Comparison of ENCODE assay signal across 1 cellular context in the genomic region with DNA sequence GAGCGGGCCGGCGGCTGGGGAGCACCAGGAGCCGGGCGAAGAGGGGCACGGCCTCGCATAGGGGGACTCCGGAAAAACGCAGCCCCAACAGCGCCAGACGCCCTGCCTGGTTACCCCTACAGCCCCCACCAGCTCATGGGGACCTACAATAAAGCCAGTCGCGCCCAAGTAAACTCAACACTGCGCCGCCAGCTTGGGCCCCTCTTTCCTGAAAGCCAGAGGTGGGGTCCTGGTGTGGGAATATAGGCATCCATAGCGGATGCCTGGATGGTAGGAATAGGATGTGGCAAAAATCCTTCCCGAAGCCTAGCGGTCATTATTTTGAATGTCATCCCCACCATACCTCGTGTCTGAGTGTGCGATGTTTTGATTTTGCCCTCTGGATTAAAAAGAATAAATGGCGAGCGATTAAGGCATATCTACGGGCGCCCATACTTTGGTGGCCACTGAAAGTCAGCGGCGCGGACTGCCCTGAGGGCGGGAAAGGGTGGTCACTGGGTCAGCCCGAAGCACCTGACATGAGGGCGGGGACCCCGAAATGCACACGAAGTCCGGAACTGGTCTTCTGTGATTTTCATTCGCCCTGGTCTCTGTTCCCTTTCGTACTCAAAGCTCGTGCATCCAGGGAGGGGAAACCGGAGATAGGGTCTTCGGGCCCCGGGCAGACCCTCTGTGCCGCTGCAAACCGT.
A peak's percentile ranks its signal among the peaks of the same experiment; 100 is the strongest.
TF ChIP-seq lines count a peak whose summit lies in the region.

A gene with protein sequence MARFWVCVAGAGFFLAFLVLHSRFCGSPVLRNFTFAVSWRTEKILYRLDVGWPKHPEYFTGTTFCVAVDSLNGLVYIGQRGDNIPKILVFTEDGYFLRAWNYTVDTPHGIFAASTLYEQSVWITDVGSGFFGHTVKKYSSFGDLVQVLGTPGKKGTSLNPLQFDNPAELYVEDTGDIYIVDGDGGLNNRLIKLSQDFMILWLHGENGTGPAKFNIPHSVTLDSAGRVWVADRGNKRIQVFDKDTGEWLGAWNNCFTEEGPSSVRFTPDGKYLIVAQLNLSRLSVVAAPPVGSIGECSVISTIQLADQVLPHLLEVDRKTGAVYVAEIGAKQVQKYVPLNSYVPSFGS (plus strand): TSS at position 577 of the 689 bp plus-strand sequence. CDS start 184 bp downstream, outside the sequence.
A gene (minus strand): TSS at position 210 of the 689 bp plus-strand sequence. CDS start 847 bp downstream, outside the sequence.

TF ChIP-seq in WTC11, 78 proteins besides CTCF, POLR2A, EP300 and RAD21 (continued from another document and continues in another):
- TF ChIP-seq, protein P1, sequence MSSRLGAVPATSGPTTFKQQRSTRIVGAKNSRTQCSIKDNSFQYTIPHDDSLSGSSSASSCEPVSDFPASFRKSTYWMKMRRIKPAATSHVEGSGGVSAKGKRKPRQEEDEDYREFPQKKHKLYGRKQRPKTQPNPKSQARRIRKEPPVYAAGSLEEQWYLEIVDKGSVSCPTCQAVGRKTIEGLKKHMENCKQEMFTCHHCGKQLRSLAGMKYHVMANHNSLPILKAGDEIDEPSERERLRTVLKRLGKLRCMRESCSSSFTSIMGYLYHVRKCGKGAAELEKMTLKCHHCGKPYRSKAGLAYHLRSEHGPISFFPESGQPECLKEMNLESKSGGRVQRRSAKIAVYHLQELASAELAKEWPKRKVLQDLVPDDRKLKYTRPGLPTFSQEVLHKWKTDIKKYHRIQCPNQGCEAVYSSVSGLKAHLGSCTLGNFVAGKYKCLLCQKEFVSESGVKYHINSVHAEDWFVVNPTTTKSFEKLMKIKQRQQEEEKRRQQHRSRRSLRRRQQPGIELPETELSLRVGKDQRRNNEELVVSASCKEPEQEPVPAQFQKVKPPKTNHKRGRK (CRISPR knock-in tag; IDR thresholded peaks at IDR 0.05; ENCODE audit: borderline replicate concordance): no peak
- TF ChIP-seq ESRRA (CRISPR knock-in tag; IDR thresholded peaks at IDR 0.05; ENCODE audit: borderline replicate concordance): no peak
- TF ChIP-seq, protein P2, sequence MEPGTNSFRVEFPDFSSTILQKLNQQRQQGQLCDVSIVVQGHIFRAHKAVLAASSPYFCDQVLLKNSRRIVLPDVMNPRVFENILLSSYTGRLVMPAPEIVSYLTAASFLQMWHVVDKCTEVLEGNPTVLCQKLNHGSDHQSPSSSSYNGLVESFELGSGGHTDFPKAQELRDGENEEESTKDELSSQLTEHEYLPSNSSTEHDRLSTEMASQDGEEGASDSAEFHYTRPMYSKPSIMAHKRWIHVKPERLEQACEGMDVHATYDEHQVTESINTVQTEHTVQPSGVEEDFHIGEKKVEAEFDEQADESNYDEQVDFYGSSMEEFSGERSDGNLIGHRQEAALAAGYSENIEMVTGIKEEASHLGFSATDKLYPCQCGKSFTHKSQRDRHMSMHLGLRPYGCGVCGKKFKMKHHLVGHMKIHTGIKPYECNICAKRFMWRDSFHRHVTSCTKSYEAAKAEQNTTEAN (CRISPR knock-in tag; IDR thresholded peaks at IDR 0.05): no peak; the same call in 1 of the 2 replicates
- TF ChIP-seq ZNF317 (CRISPR knock-in tag; IDR thresholded peaks at IDR 0.05; ENCODE audit: borderline replicate concordance, low read depth): no peak
- TF ChIP-seq JUN (CRISPR knock-in tag; IDR thresholded peaks at IDR 0.05): peak; percentile 77; the same call in 1 of the 2 replicates
- TF ChIP-seq, protein P3, sequence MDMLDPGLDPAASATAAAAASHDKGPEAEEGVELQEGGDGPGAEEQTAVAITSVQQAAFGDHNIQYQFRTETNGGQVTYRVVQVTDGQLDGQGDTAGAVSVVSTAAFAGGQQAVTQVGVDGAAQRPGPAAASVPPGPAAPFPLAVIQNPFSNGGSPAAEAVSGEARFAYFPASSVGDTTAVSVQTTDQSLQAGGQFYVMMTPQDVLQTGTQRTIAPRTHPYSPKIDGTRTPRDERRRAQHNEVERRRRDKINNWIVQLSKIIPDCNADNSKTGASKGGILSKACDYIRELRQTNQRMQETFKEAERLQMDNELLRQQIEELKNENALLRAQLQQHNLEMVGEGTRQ (CRISPR knock-in tag; IDR thresholded peaks at IDR 0.05): peak; percentile 74
- TF ChIP-seq, protein P4, sequence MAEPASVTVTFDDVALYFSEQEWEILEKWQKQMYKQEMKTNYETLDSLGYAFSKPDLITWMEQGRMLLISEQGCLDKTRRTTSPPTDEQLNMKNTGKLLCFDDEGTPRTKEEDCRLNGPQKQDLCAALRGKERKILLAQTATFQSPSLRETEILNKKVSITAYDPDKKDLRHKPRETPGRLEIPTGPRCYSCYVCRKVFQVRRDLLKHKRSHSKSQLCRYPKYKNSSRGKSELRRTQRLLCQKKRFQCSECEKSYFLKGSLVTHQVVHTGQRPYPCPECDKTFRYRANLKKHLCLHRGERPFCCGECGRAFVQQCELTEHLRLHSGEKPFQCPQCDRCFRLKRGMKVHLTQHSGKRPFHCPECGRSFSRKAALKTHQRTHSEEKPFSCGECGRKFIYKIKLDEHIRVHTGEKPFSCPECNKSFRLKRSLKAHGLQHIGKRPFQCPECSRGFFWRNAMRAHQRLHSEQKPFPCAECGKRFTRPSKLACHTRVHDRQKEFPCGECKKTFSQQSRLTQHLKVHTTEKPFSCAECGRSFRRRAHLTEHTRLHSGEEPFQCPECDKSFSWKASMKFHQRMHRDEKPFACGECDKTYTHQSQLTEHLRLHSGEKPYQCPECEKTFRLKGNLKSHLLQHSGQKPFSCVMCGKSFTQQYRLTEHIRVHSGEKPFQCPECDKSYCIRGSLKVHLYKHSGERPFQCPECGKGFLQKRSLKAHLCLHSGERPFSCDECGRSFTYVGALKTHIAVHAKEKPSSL (CRISPR knock-in tag; conservative IDR thresholded peaks at IDR 0.05): no peak; the same call in 1 of the 2 replicates
- no peak for TF ChIP-seq GRHL2 (CRISPR knock-in tag; IDR thresholded peaks at IDR 0.05; ENCODE audit: insufficient replicate concordance, severe bottlenecking)
- peak; percentile 51; the same call in 1 of the 2 replicates for TF ChIP-seq GABPB1 (CRISPR knock-in tag; IDR thresholded peaks at IDR 0.05)
- TF ChIP-seq, protein P5, sequence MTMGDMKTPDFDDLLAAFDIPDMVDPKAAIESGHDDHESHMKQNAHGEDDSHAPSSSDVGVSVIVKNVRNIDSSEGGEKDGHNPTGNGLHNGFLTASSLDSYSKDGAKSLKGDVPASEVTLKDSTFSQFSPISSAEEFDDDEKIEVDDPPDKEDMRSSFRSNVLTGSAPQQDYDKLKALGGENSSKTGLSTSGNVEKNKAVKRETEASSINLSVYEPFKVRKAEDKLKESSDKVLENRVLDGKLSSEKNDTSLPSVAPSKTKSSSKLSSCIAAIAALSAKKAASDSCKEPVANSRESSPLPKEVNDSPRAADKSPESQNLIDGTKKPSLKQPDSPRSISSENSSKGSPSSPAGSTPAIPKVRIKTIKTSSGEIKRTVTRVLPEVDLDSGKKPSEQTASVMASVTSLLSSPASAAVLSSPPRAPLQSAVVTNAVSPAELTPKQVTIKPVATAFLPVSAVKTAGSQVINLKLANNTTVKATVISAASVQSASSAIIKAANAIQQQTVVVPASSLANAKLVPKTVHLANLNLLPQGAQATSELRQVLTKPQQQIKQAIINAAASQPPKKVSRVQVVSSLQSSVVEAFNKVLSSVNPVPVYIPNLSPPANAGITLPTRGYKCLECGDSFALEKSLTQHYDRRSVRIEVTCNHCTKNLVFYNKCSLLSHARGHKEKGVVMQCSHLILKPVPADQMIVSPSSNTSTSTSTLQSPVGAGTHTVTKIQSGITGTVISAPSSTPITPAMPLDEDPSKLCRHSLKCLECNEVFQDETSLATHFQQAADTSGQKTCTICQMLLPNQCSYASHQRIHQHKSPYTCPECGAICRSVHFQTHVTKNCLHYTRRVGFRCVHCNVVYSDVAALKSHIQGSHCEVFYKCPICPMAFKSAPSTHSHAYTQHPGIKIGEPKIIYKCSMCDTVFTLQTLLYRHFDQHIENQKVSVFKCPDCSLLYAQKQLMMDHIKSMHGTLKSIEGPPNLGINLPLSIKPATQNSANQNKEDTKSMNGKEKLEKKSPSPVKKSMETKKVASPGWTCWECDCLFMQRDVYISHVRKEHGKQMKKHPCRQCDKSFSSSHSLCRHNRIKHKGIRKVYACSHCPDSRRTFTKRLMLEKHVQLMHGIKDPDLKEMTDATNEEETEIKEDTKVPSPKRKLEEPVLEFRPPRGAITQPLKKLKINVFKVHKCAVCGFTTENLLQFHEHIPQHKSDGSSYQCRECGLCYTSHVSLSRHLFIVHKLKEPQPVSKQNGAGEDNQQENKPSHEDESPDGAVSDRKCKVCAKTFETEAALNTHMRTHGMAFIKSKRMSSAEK (CRISPR knock-in tag; IDR thresholded peaks at IDR 0.05; ENCODE audit: borderline replicate concordance): no peak; the same call in 1 of the 2 replicates
- no peak for TF ChIP-seq NR3C1 (CRISPR knock-in tag; conservative IDR thresholded peaks at IDR 0.05; ENCODE audit: low read depth)
- no peak for TF ChIP-seq ETV6 (CRISPR knock-in tag; IDR thresholded peaks at IDR 0.05)
- TF ChIP-seq MXD4 (CRISPR knock-in tag; IDR thresholded peaks at IDR 0.05; ENCODE audit: borderline replicate concordance): no peak
- TF ChIP-seq, protein P6, sequence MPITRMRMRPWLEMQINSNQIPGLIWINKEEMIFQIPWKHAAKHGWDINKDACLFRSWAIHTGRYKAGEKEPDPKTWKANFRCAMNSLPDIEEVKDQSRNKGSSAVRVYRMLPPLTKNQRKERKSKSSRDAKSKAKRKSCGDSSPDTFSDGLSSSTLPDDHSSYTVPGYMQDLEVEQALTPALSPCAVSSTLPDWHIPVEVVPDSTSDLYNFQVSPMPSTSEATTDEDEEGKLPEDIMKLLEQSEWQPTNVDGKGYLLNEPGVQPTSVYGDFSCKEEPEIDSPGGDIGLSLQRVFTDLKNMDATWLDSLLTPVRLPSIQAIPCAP (CRISPR knock-in tag; IDR thresholded peaks at IDR 0.05): no peak
- no peak for TF ChIP-seq JAZF1 (CRISPR knock-in tag; IDR thresholded peaks at IDR 0.05)
- peak; percentile 74; the same call in 1 of the 2 replicates for TF ChIP-seq FOXK1 (CRISPR knock-in tag; IDR thresholded peaks at IDR 0.05)
- TF ChIP-seq NFE2L1 (CRISPR knock-in tag; IDR thresholded peaks at IDR 0.05): 0 out of 2 replicates have a peak, but pooled peaks have one; percentile 69
- no peak for TF ChIP-seq NR1H2 (CRISPR knock-in tag; IDR thresholded peaks at IDR 0.05)
- TF ChIP-seq RELA (CRISPR knock-in tag; IDR thresholded peaks at IDR 0.05; ENCODE audit: borderline replicate concordance): peak; percentile 47; the same call in 1 of the 2 replicates
- TF ChIP-seq ZNF121 (CRISPR knock-in tag; IDR thresholded peaks at IDR 0.05): no peak
- no peak for TF ChIP-seq ZNF219 (CRISPR knock-in tag; IDR thresholded peaks at IDR 0.05; ENCODE audit: borderline replicate concordance)
- peak; percentile 80; the same call in 1 of the 2 replicates for TF ChIP-seq ZNF263 (CRISPR knock-in tag; IDR thresholded peaks at IDR 0.05; ENCODE audit: low read depth)
- TF ChIP-seq CREM (CRISPR knock-in tag; IDR thresholded peaks at IDR 0.05): peak; percentile 88
- peak; percentile 21; the same call in 1 of the 2 replicates for TF ChIP-seq HMGA2 (CRISPR knock-in tag; IDR thresholded peaks at IDR 0.05)
- TF ChIP-seq TEAD1 (CRISPR knock-in tag; IDR thresholded peaks at IDR 0.05): peak; percentile 81
- TF ChIP-seq CBFB (CRISPR knock-in tag; IDR thresholded peaks at IDR 0.05; ENCODE audit: low read depth): no peak
- TF ChIP-seq, protein P7, sequence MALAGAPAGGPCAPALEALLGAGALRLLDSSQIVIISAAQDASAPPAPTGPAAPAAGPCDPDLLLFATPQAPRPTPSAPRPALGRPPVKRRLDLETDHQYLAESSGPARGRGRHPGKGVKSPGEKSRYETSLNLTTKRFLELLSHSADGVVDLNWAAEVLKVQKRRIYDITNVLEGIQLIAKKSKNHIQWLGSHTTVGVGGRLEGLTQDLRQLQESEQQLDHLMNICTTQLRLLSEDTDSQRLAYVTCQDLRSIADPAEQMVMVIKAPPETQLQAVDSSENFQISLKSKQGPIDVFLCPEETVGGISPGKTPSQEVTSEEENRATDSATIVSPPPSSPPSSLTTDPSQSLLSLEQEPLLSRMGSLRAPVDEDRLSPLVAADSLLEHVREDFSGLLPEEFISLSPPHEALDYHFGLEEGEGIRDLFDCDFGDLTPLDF (CRISPR knock-in tag; IDR thresholded peaks at IDR 0.05): no peak
- TF ChIP-seq ZNF416 (CRISPR knock-in tag; IDR thresholded peaks at IDR 0.05): no peak
- TF ChIP-seq, protein P8, sequence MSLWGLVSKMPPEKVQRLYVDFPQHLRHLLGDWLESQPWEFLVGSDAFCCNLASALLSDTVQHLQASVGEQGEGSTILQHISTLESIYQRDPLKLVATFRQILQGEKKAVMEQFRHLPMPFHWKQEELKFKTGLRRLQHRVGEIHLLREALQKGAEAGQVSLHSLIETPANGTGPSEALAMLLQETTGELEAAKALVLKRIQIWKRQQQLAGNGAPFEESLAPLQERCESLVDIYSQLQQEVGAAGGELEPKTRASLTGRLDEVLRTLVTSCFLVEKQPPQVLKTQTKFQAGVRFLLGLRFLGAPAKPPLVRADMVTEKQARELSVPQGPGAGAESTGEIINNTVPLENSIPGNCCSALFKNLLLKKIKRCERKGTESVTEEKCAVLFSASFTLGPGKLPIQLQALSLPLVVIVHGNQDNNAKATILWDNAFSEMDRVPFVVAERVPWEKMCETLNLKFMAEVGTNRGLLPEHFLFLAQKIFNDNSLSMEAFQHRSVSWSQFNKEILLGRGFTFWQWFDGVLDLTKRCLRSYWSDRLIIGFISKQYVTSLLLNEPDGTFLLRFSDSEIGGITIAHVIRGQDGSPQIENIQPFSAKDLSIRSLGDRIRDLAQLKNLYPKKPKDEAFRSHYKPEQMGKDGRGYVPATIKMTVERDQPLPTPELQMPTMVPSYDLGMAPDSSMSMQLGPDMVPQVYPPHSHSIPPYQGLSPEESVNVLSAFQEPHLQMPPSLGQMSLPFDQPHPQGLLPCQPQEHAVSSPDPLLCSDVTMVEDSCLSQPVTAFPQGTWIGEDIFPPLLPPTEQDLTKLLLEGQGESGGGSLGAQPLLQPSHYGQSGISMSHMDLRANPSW (CRISPR knock-in tag; conservative IDR thresholded peaks at IDR 0.05; ENCODE audit: low read depth): no peak
- TF ChIP-seq, protein P9, sequence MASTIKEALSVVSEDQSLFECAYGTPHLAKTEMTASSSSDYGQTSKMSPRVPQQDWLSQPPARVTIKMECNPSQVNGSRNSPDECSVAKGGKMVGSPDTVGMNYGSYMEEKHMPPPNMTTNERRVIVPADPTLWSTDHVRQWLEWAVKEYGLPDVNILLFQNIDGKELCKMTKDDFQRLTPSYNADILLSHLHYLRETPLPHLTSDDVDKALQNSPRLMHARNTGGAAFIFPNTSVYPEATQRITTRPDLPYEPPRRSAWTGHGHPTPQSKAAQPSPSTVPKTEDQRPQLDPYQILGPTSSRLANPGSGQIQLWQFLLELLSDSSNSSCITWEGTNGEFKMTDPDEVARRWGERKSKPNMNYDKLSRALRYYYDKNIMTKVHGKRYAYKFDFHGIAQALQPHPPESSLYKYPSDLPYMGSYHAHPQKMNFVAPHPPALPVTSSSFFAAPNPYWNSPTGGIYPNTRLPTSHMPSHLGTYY (CRISPR knock-in tag; IDR thresholded peaks at IDR 0.05): no peak
- TF ChIP-seq CREB1 (CRISPR knock-in tag; IDR thresholded peaks at IDR 0.05): no peak
